In genomic region chr2:231464576-231465540, GRCh38 we compare ENCODE assay signal across 8 cellular contexts. TPM values are rescaled to one million over a fixed set of nuclear protein-coding genes. Genes with fewer than 3 reads are reported as not detected.
DNase-seq lines count a peak whose midpoint lies in the region; ATAC-seq, FAIRE-seq and TF ChIP-seq lines count a peak whose summit lies in the region.

No MANE protein-coding gene starts in this region.

- H3K9me3 ChIP-seq in kidney (ENCODE audit: control insufficient read depth in 1 of 2, low read length in 2 of 2), result no peaks in the 10 kb centered on the region

- H3K27ac ChIP-seq in kidney (ENCODE audit: low read depth in 2 of 2, low read length in 2 of 2), result peak overlapping the region; percentile 93 to 100

- in situ Hi-C loops in G401 (cut with HindIII; ENCODE audit: low sequenced_read_pairs), result no loop called here

- H3K4me1 ChIP-seq in kidney (ENCODE audit: control insufficient read depth in 1 of 2, insufficient read depth in 1 of 2, low read depth in 1 of 2, low read length in 2 of 2), result peaks cover 8 to 22% of the 10 kb centered on the region in 2 donors

- ATAC-seq in GM21381 (IDR thresholded peaks at IDR 0.05; ENCODE audit: unreplicated experiment), result no peak

- peak; percentile 97 for DNase-seq in G401 (ENCODE audit: low spot score)
- DNase-seq in HEK293T (ENCODE audit: extremely low spot score), result peak; percentile 96
- DNase-seq in NCI-H1930 (lab: John Stamatoyannopoulos, UW), result peak; percentile 96 to 97
- peak; percentile 96 to 98 (median 97) for DNase-seq in activated CD4-positive, CD25-positive, alpha-beta regulatory T cell (lab: John Stamatoyannopoulos, UW)
- peak; percentile 95 for DNase-seq in central memory CD4-positive, alpha-beta T cell
- DNase-seq in kidney, result peak; percentile 99
- DNase-seq in stimulated activated CD4-positive, alpha-beta T cell treated with anti-CD3 and anti-CD28 coated beads, Interleukin-15, amount 100 ng/mL, for 48 hours (ENCODE audit: low read depth in 2 of 2), result peak; percentile 98 to 99

- POLR2A ChIA-PET in HEK293T (lab: Yijun Ruan, JAX), result interaction anchor here (0.6 to 6.9 kb wide), 50 partner anchors 8 to 412 kb away, joined by 3 to 135 read pairs (median 5); partner anchors contain the start of genes HTR2B, NMUR1 and PTMA

- TF ChIP-seq CTCF in kidney (IDR thresholded peaks at IDR 0.05; ENCODE audit: borderline replicate concordance, extremely low read depth, insufficient read depth), result no peak

- H3K4me3 ChIP-seq in kidney (ENCODE audit: low read length in 2 of 2), result peak overlapping the region; percentile 88 to 91

- peaks cover 27 to 29% of the 10 kb centered on the region in 2 donors for H3K36me3 ChIP-seq in kidney (ENCODE audit: control insufficient read depth in 1 of 2, insufficient read depth in 2 of 2, low read length in 2 of 2)

- FAIRE-seq in kidney (lab: Jason Lieb, UNC), result no peak

- CTCF ChIA-PET in HEK293T (lab: Yijun Ruan, JAX), result interaction anchor here (0.6 to 1.5 kb wide), 3 partner anchors 9 to 137 kb away, joined by 3 to 5 read pairs (median 4); no protein-coding TSS in a partner anchor

- intact Hi-C loops in kidney (cut with DNase I), result no loop called here

- peak overlapping the region; percentile 14 to 88 for H3K9ac ChIP-seq in kidney (ENCODE audit: low read length in 2 of 2)

TF ChIP-seq in HEK293T, 16 proteins besides CTCF, POLR2A, EP300 and RAD21:
- no peak for TF ChIP-seq ELF4 (IDR thresholded peaks at IDR 0.05)
- TF ChIP-seq FOXM1 (IDR thresholded peaks at IDR 0.05; ENCODE audit: borderline replicate concordance), result no peak
- 0 out of 2 replicates have a peak, but pooled peaks have one; percentile 44 for TF ChIP-seq L3MBTL2 (conservative IDR thresholded peaks at IDR 0.05)

RNA-seq across cellular contexts. Expression of gene NCL, which starts 0.6 kb away (rescaled TPM):
- 159 and 386 TPM in 2 replicates for total RNA-seq in G401 (2014; rRNA removed; shearing (Covaris generic))
- total RNA-seq in kidney, result 382 TPM
- 191 TPM for polyA plus RNA-seq in kidney (ENCODE audit: insufficient read depth, low read depth, low replicate concordance)
